Comparison of ENCODE assay signal across 8 cellular contexts in the genomic region with DNA sequence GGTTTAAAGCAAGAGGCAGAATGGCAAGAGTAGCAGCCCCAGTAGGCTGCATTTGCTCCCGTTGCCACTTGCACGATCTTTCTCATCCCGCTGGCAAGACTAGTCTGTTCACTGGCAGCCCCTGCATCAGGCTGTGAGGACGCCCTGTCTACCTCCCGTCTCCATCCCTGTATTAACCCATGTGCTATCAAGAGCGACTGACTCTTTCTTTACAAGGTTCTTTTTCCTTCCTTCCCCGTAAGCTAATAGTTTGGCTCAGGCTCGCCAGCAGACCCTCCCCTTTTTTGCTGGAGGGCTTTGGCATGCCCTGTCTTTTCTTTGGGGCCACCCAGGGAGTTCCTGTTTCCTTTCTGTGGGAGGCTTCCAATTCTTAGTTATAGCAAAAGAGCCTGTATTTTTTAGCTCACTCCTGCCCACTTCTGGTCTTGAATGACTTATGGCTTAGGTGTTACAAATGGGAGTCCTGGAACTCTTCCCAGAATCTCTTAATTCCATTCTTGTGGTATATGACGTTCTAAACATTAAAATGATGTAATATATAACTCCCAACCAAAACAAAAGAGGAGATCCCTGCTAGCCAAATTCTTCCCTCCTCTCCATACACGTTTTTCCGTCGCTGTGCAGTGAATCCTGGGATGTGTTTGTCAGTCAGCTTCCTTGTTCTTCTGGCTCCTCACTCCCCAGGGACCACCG.
DNase-seq lines count a peak whose midpoint lies in the region; ATAC-seq and TF ChIP-seq lines count a peak whose summit lies in the region.

No MANE protein-coding gene starts in this region.

- H3K9me3 Mint-ChIP-seq in IgD-negative memory B cell: no peaks in the 10 kb centered on the region

- peak; percentile 53 for ATAC-seq in foreskin keratinocyte
- ATAC-seq in HG02852 (IDR thresholded peaks at IDR 0.05; ENCODE audit: unreplicated experiment): no peak

- H3K4me1 Mint-ChIP-seq in IgD-negative memory B cell: peaks cover 38 to 45% (median 44%) of the 10 kb centered on the region in 3 donors

- no peak overlapping the region for H3K27ac ChIP-seq in foreskin keratinocyte
- peak overlapping the region; percentile 64 for H3K27ac ChIP-seq in skeletal muscle tissue (ENCODE audit: low read depth, low read length)

- TF ChIP-seq CTCF in WI38 (IDR thresholded peaks at IDR 0.05; ENCODE audit: low read depth, low read length) (0 out of 2 replicates have a peak, but pooled peaks have one; percentile 19), foreskin keratinocyte (conservative IDR thresholded peaks at IDR 0.05) (peak; percentile 70)

- H3K27ac Mint-ChIP-seq in IgD-negative memory B cell: peak overlapping the region in 1 of 3 donors; percentile 94

- H3K36me3 Mint-ChIP-seq in IgD-negative memory B cell: no peaks in the 10 kb centered on the region

- H3K27me3 ChIP-seq in foreskin keratinocyte (peaks cover 4% of the 10 kb centered on the region), skeletal muscle tissue (ENCODE audit: control insufficient read depth in 3 of 3, insufficient read depth in 3 of 3, low read length in 3 of 3) (peaks cover 0 to 5% (median 0%) of the 10 kb centered on the region in 3 donors)

- H3K36me3 ChIP-seq in skeletal muscle tissue (ENCODE audit: control insufficient read depth in 3 of 3, insufficient read depth in 3 of 3, low read length in 3 of 3): no peaks in the 10 kb centered on the region

- DNase-seq in CD1c-positive myeloid dendritic cell (ENCODE audit: extremely low spot score): peak; percentile 42
- DNase-seq in foreskin keratinocyte: peak; percentile 73 to 87
- no peak for DNase-seq in effector CD4-positive, alpha-beta T cell
- DNase-seq in NAMALWA (ENCODE audit: low spot score): no peak

- H3K9me3 ChIP-seq in skeletal muscle tissue (ENCODE audit: control insufficient read depth in 3 of 3, low read length in 3 of 3): no peaks in the 10 kb centered on the region

- H3K27me3 Mint-ChIP-seq in IgD-negative memory B cell: no peaks in the 10 kb centered on the region

- peak overlapping the region; percentile 71 to 98 (median 91) for H3K4me3 Mint-ChIP-seq in IgD-negative memory B cell

- H3K4me1 ChIP-seq in foreskin keratinocyte (peaks cover 32% of the 10 kb centered on the region), skeletal muscle tissue (ENCODE audit: control insufficient read depth in 3 of 3, insufficient read depth in 3 of 3, low read length in 3 of 3) (peaks cover 24 to 32% (median 32%) of the 10 kb centered on the region in 3 donors)

- peak overlapping the region in 2 of 3 donors; percentile 14 to 39 for H3K9ac ChIP-seq in skeletal muscle tissue (ENCODE audit: low read depth in 1 of 3, low read length in 3 of 3)

- H3K4me3 ChIP-seq in WI38 (ENCODE audit: low read depth, low read length) (no peak overlapping the region), skeletal muscle tissue (ENCODE audit: low read length in 3 of 3) (peak overlapping the region in 2 of 3 donors; percentile 16 to 20)

Comparison
In these comparisons a context has a peak if more than half of its experiments do, and no peak if none do; other contexts are left out.
1. DNase-seq: peak in CD1c-positive myeloid dendritic cell (single experiment) and foreskin keratinocyte (2 of 2); none in effector CD4-positive, alpha-beta T cell (single experiment) and NAMALWA (single experiment).